In the genomic region with DNA sequence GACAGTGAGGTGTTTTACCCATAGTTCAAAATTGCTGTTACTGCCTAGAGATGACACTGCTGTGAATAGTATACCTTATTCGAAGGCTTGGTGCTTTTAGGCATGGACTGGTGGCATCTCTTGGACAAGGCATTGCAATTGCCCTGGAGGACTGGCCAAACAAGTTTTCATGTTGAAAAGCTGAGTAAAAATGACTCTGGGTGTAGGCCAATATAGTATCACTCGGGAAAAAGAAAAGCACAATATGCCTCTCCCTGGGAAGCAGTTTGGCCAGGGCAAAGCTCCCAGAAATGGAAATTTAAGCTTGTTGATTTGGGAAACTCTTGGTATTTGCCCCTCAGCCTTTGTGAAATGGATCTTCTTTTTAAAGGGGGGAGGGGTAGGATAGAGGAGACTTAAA, we compare ENCODE assay signal across 17 cellular contexts. TPM values are rescaled to one million over a fixed set of nuclear protein-coding genes. Genes with fewer than 3 reads are reported as not detected.
DNase-seq lines count a peak whose midpoint lies in the region; ATAC-seq, FAIRE-seq and TF ChIP-seq lines count a peak whose summit lies in the region.
"Had no signal": no experiment of that assay in that cellular context is flagged by ENCODE, and none has a peak within 500 bp of the region (broad histone marks: within the 10 kb centered on the region; RNA-seq: fewer than 3 reads in every experiment).

No MANE protein-coding gene starts in this region.

- CTCF ChIA-PET in Calu3 (lab: Charles Lee), result no interaction called here

- H3K4me1 Mint-ChIP-seq in Calu3 (ENCODE audit: low read depth, unreplicated experiment) (peaks cover 44% of the 10 kb centered on the region), mesothelial cell of epicardium (peaks cover 37% of the 10 kb centered on the region)

- no peak overlapping the region for H3K9ac ChIP-seq in HUES48 (ENCODE audit: low read depth, low read length)
- no peak overlapping the region for H3K9ac ChIP-seq in kidney (ENCODE audit: low read length in 2 of 2)
- H3K9ac ChIP-seq: BLaER1 treated with 17β-estradiol and CSF1 and Interleukin-3, amounts not matched to agents 10 nM and 100 nM had no signal

- no peak for ATAC-seq in HG02623 (IDR thresholded peaks at IDR 0.05; ENCODE audit: unreplicated experiment)
- ATAC-seq: heart left ventricle, left ventricle myocardium superior, sciatic nerve, upper lobe of right lung had no signal

- BruUV-seq in Calu3 (replicated peaks; lab: Mats Ljungman, UMichigan), result no TSS peak

- H3K27me3 Mint-ChIP-seq in Calu3 (ENCODE audit: unreplicated experiment) (no peaks in the 10 kb centered on the region), mesothelial cell of epicardium (ENCODE audit: low read depth) (no peaks in the 10 kb centered on the region)

- no peaks in the 10 kb centered on the region for H3K9me3 Mint-ChIP-seq in Calu3 (ENCODE audit: low read depth, unreplicated experiment)
- H3K9me3 Mint-ChIP-seq in mesothelial cell of epicardium, result no peaks in the 10 kb centered on the region

- H3K27me3 ChIP-seq in HUES48 (ENCODE audit: control insufficient read depth, insufficient read depth, low read length), result no peaks in the 10 kb centered on the region
- H3K27me3 ChIP-seq: BLaER1 treated with 17β-estradiol and CSF1 and Interleukin-3, amounts not matched to agents 10 nM and 100 nM; colonic mucosa; heart left ventricle; MG63; SJSA1; upper lobe of right lung had no signal

- DNase-seq in Calu3 (peak; percentile 18), cerebellum (ENCODE audit: low spot score) (peak; percentile 32), mesothelial cell of epicardium (ENCODE audit: low spot score in 2 of 2, unreplicated experiment in 2 of 2) (no peak), kidney (no peak), D341Med (ENCODE audit: low spot score) (no peak)
- DNase-seq: colonic mucosa; erythroblast; heart left ventricle; left ventricle myocardium superior; MG63; stimulated activated CD4-positive, alpha-beta T cell treated with anti-CD3 and anti-CD28 coated beads, Interleukin-2, amount 100 ng/mL, for 48 hours; upper lobe of right lung had no signal

- H3K9me3 ChIP-seq in HUES48 (ENCODE audit: control insufficient read depth, insufficient read depth, low read length) (no peaks in the 10 kb centered on the region), kidney (ENCODE audit: control insufficient read depth in 1 of 2, low read length in 2 of 2) (no peaks in the 10 kb centered on the region)
- H3K9me3 ChIP-seq: BLaER1 treated with 17β-estradiol and CSF1 and Interleukin-3, amounts not matched to agents 10 nM and 100 nM; colonic mucosa; heart left ventricle; MG63; SJSA1; upper lobe of right lung had no signal

- intact Hi-C loops in Calu3 (cut with micrococcal nuclease; ENCODE audit: unreplicated experiment), result no loop called here
- intact Hi-C loops in kidney (cut with DNase I), result no loop called here

- H3K4me1 ChIP-seq in HUES48 (ENCODE audit: control insufficient read depth, insufficient read depth, low read length), result peaks cover 15% of the 10 kb centered on the region
- peaks cover 0 to 4% of the 10 kb centered on the region in 2 donors for H3K4me1 ChIP-seq in kidney (ENCODE audit: control insufficient read depth in 1 of 2, insufficient read depth in 1 of 2, low read depth in 1 of 2, low read length in 2 of 2)
- H3K4me1 ChIP-seq: colonic mucosa, SJSA1 had no signal

- no peak for TF ChIP-seq CTCF in Calu3 (IDR thresholded peaks at IDR 0.05; ENCODE audit: unreplicated experiment)
- TF ChIP-seq CTCF in mesothelial cell of epicardium (IDR thresholded peaks at IDR 0.05; ENCODE audit: unreplicated experiment), result no peak
- TF ChIP-seq CTCF in kidney (IDR thresholded peaks at IDR 0.05; ENCODE audit: borderline replicate concordance, extremely low read depth, insufficient read depth), result no peak

- H3K27ac Mint-ChIP-seq in Calu3 (ENCODE audit: unreplicated experiment) (no peak overlapping the region), mesothelial cell of epicardium (peak overlapping the region; percentile 91)

- H3K27ac ChIP-seq in HUES48 (ENCODE audit: low read depth, low read length) (peak overlapping the region; percentile 54), kidney (ENCODE audit: low read depth in 2 of 2, low read length in 2 of 2) (no peak overlapping the region)
- H3K27ac ChIP-seq: BLaER1 treated with 17β-estradiol and CSF1 and Interleukin-3, amounts not matched to agents 10 nM and 100 nM; colonic mucosa; heart left ventricle; SJSA1; upper lobe of right lung had no signal

- H3K36me3 ChIP-seq in HUES48 (ENCODE audit: control insufficient read depth, insufficient read depth, low read length), result peaks cover 4% of the 10 kb centered on the region; the same call in 1 of the 2 replicates
- no peaks in the 10 kb centered on the region for H3K36me3 ChIP-seq in kidney (ENCODE audit: control insufficient read depth in 1 of 2, insufficient read depth in 2 of 2, low read length in 2 of 2)
- H3K36me3 ChIP-seq: colonic mucosa had no signal

- H3K36me3 Mint-ChIP-seq in Calu3 (ENCODE audit: insufficient read depth, unreplicated experiment), result peaks cover 20% of the 10 kb centered on the region
- H3K36me3 Mint-ChIP-seq in mesothelial cell of epicardium, result peaks cover 14% of the 10 kb centered on the region

- no peak overlapping the region for H3K4me3 ChIP-seq in HUES48 (ENCODE audit: low read depth, low read length)
- no peak overlapping the region for H3K4me3 ChIP-seq in kidney (ENCODE audit: low read length in 2 of 2)
- H3K4me3 ChIP-seq: BLaER1 treated with 17β-estradiol and CSF1 and Interleukin-3, amounts not matched to agents 10 nM and 100 nM; colonic mucosa; heart left ventricle; MG63; SJSA1; upper lobe of right lung had no signal

- no peak overlapping the region for H3K4me3 Mint-ChIP-seq in Calu3 (ENCODE audit: low read depth, unreplicated experiment)
- no peak overlapping the region for H3K4me3 Mint-ChIP-seq in mesothelial cell of epicardium

- no peak for FAIRE-seq in kidney (lab: Jason Lieb, UNC)

RNA-seq across cellular contexts. Expression of gene ZNF609, which starts 54.8 kb away (rescaled TPM):
- total RNA-seq in Calu3 (2022) (48.9 and 50.6 TPM in 2 replicates), cerebellum (37.7 TPM), mesothelial cell of epicardium (75.4 to 77.1 TPM (median 76.0 TPM) in 3 replicates), kidney (37.2 TPM)
- polyA plus RNA-seq in kidney (ENCODE audit: insufficient read depth, low read depth, low replicate concordance), result 3.1 TPM

Comparison
In these comparisons a context has a peak if more than half of its experiments do, and no peak if none do; other contexts are left out.
1. DNase-seq: peak in Calu3 (single experiment) and cerebellum (single experiment); none in mesothelial cell of epicardium (0 of 2), kidney (single experiment) and D341Med (single experiment).